ENCODE assay signal across 18 cellular contexts in the genomic region with DNA sequence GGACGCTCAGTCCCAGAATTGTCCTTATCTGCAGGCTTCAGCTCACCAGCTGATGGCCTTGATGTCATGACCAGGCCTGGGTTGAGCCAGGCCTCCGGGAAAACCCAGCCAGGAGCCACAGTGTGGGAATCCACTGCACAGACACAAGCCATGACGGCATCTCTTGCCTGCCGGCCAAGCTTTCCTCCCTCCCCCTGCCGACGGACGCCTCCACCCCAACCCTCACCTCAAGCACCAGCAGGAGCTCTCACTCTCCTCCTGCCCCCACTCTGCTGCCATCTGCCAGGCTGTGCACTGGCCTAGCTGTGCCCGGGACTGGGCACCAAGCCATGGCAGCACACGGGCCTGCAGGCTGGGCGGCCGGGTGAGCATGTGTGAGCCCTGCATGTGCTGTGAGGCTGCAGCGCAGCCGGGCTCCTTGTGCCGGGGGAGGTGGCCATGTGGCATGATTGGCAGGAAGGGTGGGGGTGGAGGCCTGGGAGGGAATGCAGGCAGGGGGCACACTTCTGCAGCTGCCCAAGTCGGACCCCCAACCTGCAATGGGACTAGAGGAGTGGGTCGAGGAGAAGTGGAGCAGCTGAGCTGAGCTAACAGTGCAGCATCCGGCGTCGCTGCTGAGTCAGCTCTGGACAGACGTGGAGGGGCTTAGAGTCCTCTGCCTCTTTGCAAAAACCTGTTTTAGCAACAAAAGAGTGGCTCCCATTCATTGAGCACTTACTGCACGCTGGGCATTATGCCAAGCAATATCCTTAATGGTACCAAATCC.
A peak's percentile ranks its signal among the peaks of the same experiment; 100 is the strongest.
DNase-seq lines count a peak whose midpoint lies in the region; ATAC-seq, FAIRE-seq and TF ChIP-seq lines count a peak whose summit lies in the region.
"Had no signal": no experiment of that assay in that cellular context is flagged by ENCODE, and none has a peak within 500 bp of the region (broad histone marks: within the 10 kb centered on the region; RNA-seq: fewer than 3 reads in every experiment).

No MANE protein-coding gene starts in this region.

- no peaks in the 10 kb centered on the region for H3K36me3 Mint-ChIP-seq in neural progenitor cell
- H3K36me3 Mint-ChIP-seq: mesothelial cell of epicardium; stimulated activated effector memory CD8-positive, alpha-beta T cell treated with anti-CD3 and anti-CD28 coated beads, Interleukin-12 subunit alpha, Interleukin-12 subunit beta, amount 100 ng/mL, for 72 hours had no signal

- H3K27ac Mint-ChIP-seq in neural progenitor cell = no peak overlapping the region
- H3K27ac Mint-ChIP-seq: mesothelial cell of epicardium; stimulated activated effector memory CD8-positive, alpha-beta T cell treated with anti-CD3 and anti-CD28 coated beads, Interleukin-12 subunit alpha, Interleukin-12 subunit beta, amount 100 ng/mL, for 72 hours had no signal

- TF ChIP-seq CTCF in heart right ventricle (IDR thresholded peaks at IDR 0.05) = peak in 1 of 9 donors; percentile 5
- no peak for TF ChIP-seq CTCF in neural progenitor cell (IDR thresholded peaks at IDR 0.05)

- intact Hi-C loops in heart right ventricle (cut with DNase I) = loop anchor here in 1 of 10 donors (5.0 kb wide), 1 partner anchor 99 kb away; no protein-coding TSS in a partner anchor

- H3K9me3 ChIP-seq in heart right ventricle (no peaks in the 10 kb centered on the region), neural progenitor cell (ENCODE audit: low read depth) (no peaks in the 10 kb centered on the region)
- H3K9me3 ChIP-seq: BLaER1, psoas muscle had no signal

- H4K20me1 ChIP-seq in neural progenitor cell (ENCODE audit: low read depth) = no peaks in the 10 kb centered on the region
- H4K20me1 ChIP-seq: BLaER1 had no signal

- peak overlapping the region in 6 of 10 donors; percentile 2 to 59 (median 37) for H3K27ac ChIP-seq in heart right ventricle
- no peak overlapping the region for H3K27ac ChIP-seq in neural progenitor cell
- H3K27ac ChIP-seq: BLaER1, foreskin keratinocyte, PC-9, psoas muscle had no signal

- H3K27me3 ChIP-seq in heart right ventricle (peaks cover 0 to 4% (median 0%) of the 10 kb centered on the region in 7 donors), neural progenitor cell (no peaks in the 10 kb centered on the region)
- H3K27me3 ChIP-seq: BLaER1, foreskin keratinocyte had no signal

- 34 to 46% methylated on average over 21 of the region's 21 CpGs for WGBS in heart right ventricle, 2 donors

- no peak overlapping the region for H2AFZ ChIP-seq in neural progenitor cell (replicated peaks)
- H2AFZ ChIP-seq: PC-9 had no signal

- no peak overlapping the region for H3K9ac ChIP-seq in neural progenitor cell
- H3K9ac ChIP-seq: BLaER1 had no signal

- H3K4me1 Mint-ChIP-seq in neural progenitor cell = peaks cover 13% of the 10 kb centered on the region
- H3K4me1 Mint-ChIP-seq: mesothelial cell of epicardium; stimulated activated effector memory CD8-positive, alpha-beta T cell treated with anti-CD3 and anti-CD28 coated beads, Interleukin-12 subunit alpha, Interleukin-12 subunit beta, amount 100 ng/mL, for 72 hours had no signal

- H3K4me2 ChIP-seq in neural progenitor cell = no peak overlapping the region
- H3K4me2 ChIP-seq: BLaER1, PC-9 had no signal

- H3K4me3 ChIP-seq in heart right ventricle (no peak overlapping the region), neural progenitor cell (no peak overlapping the region)
- H3K4me3 ChIP-seq: BLaER1, PC-9, psoas muscle had no signal

- H3K36me3 ChIP-seq in heart right ventricle (no peaks in the 10 kb centered on the region), neural progenitor cell (no peaks in the 10 kb centered on the region)
- H3K36me3 ChIP-seq: BLaER1 had no signal

- H3K4me3 Mint-ChIP-seq in neural progenitor cell = no peak overlapping the region
- H3K4me3 Mint-ChIP-seq: mesothelial cell of epicardium; stimulated activated effector memory CD8-positive, alpha-beta T cell treated with anti-CD3 and anti-CD28 coated beads, Interleukin-12 subunit alpha, Interleukin-12 subunit beta, amount 100 ng/mL, for 72 hours had no signal

- TF ChIP-seq POLR2A in H54 (IDR thresholded peaks at IDR 0.05; ENCODE audit: low read depth, low read length) = no peak

- ATAC-seq in SK-N-SH treated with all-trans-retinoic acid at 6 μM for 48 hours (peak; percentile 67), heart right ventricle (peak; percentile 71 to 94 (median 89))
- ATAC-seq: foreskin keratinocyte; stimulated activated effector memory CD8-positive, alpha-beta T cell treated with anti-CD3 and anti-CD28 coated beads, Interleukin-12 subunit alpha, Interleukin-12 subunit beta, amount 100 ng/mL, for 72 hours had no signal

- no peaks in the 10 kb centered on the region for H3K79me2 ChIP-seq in neural progenitor cell (ENCODE audit: low read depth)

- DNase-seq in NCI-H1092 treated with DMSO at 0.1 percent for 48 hours (lab: John Stamatoyannopoulos, UW) (peak; percentile 77), heart right ventricle (peak; percentile 51 to 79), superior temporal gyrus (ENCODE audit: extremely low spot score) (peak; percentile 54), activated gamma-delta T cell (lab: John Stamatoyannopoulos, UW) (no peak), neural progenitor cell (ENCODE audit: low spot score) (no peak), H54 (ENCODE audit: insufficient read length, low spot score) (no peak)
- no peak for DNase-seq in stimulated activated CD4-positive, alpha-beta T cell treated with anti-CD3 and anti-CD28 coated beads, Interleukin-4, amount 100 ng/mL, for 4 hours
- DNase-seq: activated CD4-positive, CD25-positive, alpha-beta regulatory T cell; activated T-cell treated with anti-CD3 and anti-CD28 coated beads for 4 hours; dermis blood vessel endothelial cell; foreskin keratinocyte; KBM-7; PC-9; psoas muscle had no signal

- H3K27me3 Mint-ChIP-seq in neural progenitor cell (ENCODE audit: insufficient read depth, low read depth) = peaks cover under 1% of the 10 kb centered on the region

- no peak for FAIRE-seq in H54 (lab: Jason Lieb, UNC)

- H3F3A ChIP-seq in neural progenitor cell (ENCODE audit: low read depth) = no peaks in the 10 kb centered on the region

- H3K4me1 ChIP-seq in heart right ventricle = peaks cover 0 to 27% (median 10%) of the 10 kb centered on the region in 9 donors
- H3K4me1 ChIP-seq in neural progenitor cell = peaks cover 5% of the 10 kb centered on the region
- H3K4me1 ChIP-seq: BLaER1, foreskin keratinocyte, psoas muscle had no signal

- peaks cover 2% of the 10 kb centered on the region for H3K9me3 Mint-ChIP-seq in neural progenitor cell
- H3K9me3 Mint-ChIP-seq: mesothelial cell of epicardium had no signal

TF ChIP-seq in SK-N-SH treated with all-trans-retinoic acid at 6 μM for 48 hours, 23 proteins besides CTCF, POLR2A, EP300 and RAD21 (continues in another document):
- no peak for TF ChIP-seq RARB (CRISPR knock-in tag; IDR thresholded peaks at IDR 0.05)
- TF ChIP-seq ZC3H10 (CRISPR knock-in tag; IDR thresholded peaks at IDR 0.05) = no peak
- no peak for TF ChIP-seq ESRRG (CRISPR knock-in tag; IDR thresholded peaks at IDR 0.05)
- TF ChIP-seq ZFP30 (CRISPR knock-in tag; IDR thresholded peaks at IDR 0.05) = no peak
- no peak for TF ChIP-seq TCF4 (CRISPR knock-in tag; IDR thresholded peaks at IDR 0.05; ENCODE audit: borderline replicate concordance)
- no peak for TF ChIP-seq SNAI2 (CRISPR knock-in tag; IDR thresholded peaks at IDR 0.05)
- TF ChIP-seq, protein P1, sequence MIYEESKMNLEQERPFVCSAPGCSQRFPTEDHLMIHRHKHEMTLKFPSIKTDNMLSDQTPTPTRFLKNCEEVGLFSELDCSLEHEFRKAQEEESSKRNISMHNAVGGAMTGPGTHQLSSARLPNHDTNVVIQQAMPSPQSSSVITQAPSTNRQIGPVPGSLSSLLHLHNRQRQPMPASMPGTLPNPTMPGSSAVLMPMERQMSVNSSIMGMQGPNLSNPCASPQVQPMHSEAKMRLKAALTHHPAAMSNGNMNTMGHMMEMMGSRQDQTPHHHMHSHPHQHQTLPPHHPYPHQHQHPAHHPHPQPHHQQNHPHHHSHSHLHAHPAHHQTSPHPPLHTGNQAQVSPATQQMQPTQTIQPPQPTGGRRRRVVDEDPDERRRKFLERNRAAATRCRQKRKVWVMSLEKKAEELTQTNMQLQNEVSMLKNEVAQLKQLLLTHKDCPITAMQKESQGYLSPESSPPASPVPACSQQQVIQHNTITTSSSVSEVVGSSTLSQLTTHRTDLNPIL (CRISPR knock-in tag; IDR thresholded peaks at IDR 0.05; ENCODE audit: low read depth) = no peak
- TF ChIP-seq ZNF565 (CRISPR knock-in tag; conservative IDR thresholded peaks at IDR 0.05; ENCODE audit: low read depth) = no peak
- TF ChIP-seq, protein P2, sequence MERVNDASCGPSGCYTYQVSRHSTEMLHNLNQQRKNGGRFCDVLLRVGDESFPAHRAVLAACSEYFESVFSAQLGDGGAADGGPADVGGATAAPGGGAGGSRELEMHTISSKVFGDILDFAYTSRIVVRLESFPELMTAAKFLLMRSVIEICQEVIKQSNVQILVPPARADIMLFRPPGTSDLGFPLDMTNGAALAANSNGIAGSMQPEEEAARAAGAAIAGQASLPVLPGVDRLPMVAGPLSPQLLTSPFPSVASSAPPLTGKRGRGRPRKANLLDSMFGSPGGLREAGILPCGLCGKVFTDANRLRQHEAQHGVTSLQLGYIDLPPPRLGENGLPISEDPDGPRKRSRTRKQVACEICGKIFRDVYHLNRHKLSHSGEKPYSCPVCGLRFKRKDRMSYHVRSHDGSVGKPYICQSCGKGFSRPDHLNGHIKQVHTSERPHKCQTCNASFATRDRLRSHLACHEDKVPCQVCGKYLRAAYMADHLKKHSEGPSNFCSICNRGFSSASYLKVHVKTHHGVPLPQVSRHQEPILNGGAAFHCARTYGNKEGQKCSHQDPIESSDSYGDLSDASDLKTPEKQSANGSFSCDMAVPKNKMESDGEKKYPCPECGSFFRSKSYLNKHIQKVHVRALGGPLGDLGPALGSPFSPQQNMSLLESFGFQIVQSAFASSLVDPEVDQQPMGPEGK (CRISPR knock-in tag; IDR thresholded peaks at IDR 0.05; ENCODE audit: borderline replicate concordance) = no peak
- TF ChIP-seq CSDC2 (CRISPR knock-in tag; IDR thresholded peaks at IDR 0.05) = no peak
- no peak for TF ChIP-seq ZNF70 (CRISPR knock-in tag; IDR thresholded peaks at IDR 0.05)
- TF ChIP-seq PPARA (CRISPR knock-in tag; IDR thresholded peaks at IDR 0.05; ENCODE audit: borderline replicate concordance) = no peak
- no peak for TF ChIP-seq ZNF8 (CRISPR knock-in tag; IDR thresholded peaks at IDR 0.05)
- TF ChIP-seq TOX (CRISPR knock-in tag; IDR thresholded peaks at IDR 0.05; ENCODE audit: borderline replicate concordance) = no peak

Comparison
In these comparisons a context has a peak if more than half of its experiments do, and no peak if none do; other contexts are left out.
1. DNase-seq: peak in NCI-H1092 treated with DMSO at 0.1 percent for 48 hours (single experiment), heart right ventricle (2 of 2) and superior temporal gyrus (single experiment); none in activated gamma-delta T cell (single experiment), stimulated activated CD4-positive, alpha-beta T cell treated with anti-CD3 and anti-CD28 coated beads, Interleukin-4, amount 100 ng/mL, for 4 hours (0 of 2), neural progenitor cell (single experiment) and H54 (single experiment).